Comparison of ENCODE assay signal across 21 cellular contexts in the genomic region with DNA sequence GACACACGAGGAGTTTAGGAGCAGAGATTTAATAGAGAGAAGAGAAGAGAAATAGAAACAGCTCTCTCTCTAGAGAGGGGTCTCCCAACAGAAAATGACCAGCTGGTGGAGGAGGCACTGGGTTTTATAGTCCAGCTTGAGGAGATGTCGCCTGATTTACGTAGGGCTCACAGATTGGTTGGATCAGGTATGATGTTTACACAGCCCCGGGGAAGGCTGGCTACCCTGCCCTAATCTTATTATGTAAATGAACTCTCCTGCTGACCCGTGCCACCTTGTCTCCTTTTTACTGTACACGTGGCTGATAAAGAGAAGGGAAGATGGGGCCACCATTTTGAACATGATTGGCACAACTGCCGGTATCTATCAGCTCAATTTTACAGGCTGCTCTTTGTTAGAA.
"Had no signal": no experiment of that assay in that cellular context is flagged by ENCODE, and none has a peak within 500 bp of the region (broad histone marks: within the 10 kb centered on the region; RNA-seq: fewer than 3 reads in every experiment).

No MANE protein-coding gene starts in this region.

- H3K27ac ChIP-seq: body of pancreas, cardiac muscle cell, heart left ventricle, left ventricle myocardium inferior, prostate gland, spleen, thoracic aorta, vagina had no signal

- H3K4me3 Mint-ChIP-seq: activated CD4-positive, alpha-beta memory T cell treated with anti-CD3 and anti-CD28 coated beads, Interleukin-2, amount 10 ng/mL, durations not matched to agents 7 days and 5 days; activated naive CD4-positive, alpha-beta T cell treated with anti-CD3 and anti-CD28 coated beads, Interleukin-2, amount 10 ng/mL, durations not matched to agents 7 days and 5 days; activated T-cell treated with anti-CD3 and anti-CD28 coated beads, Interleukin-2, amount 50 U/mL, for 72 hours; endodermal cell; T-helper 1 cell treated with Interleukin-12 subunit alpha and Interleukin-12 subunit beta and Interleukin-4 antibody, amounts not matched to agents 30 μg/mL and 1 μg/mL, for 36 hours; type B pancreatic cell had no signal

- H3K27ac Mint-ChIP-seq: activated CD4-positive, alpha-beta memory T cell treated with anti-CD3 and anti-CD28 coated beads, Interleukin-2, amount 10 ng/mL, durations not matched to agents 7 days and 5 days; activated T-cell treated with anti-CD3 and anti-CD28 coated beads, Interleukin-2, amount 50 U/mL, for 72 hours; endodermal cell; T-helper 1 cell treated with Interleukin-12 subunit alpha and Interleukin-12 subunit beta and Interleukin-4 antibody, amounts not matched to agents 30 μg/mL and 1 μg/mL, for 36 hours; type B pancreatic cell had no signal

- H3K4me3 ChIP-seq: body of pancreas, cardiac muscle cell, heart left ventricle, left ventricle myocardium inferior, prostate gland, spleen, thoracic aorta, vagina had no signal

- H3K9me3 Mint-ChIP-seq: type B pancreatic cell had no signal

- H3K9me3 ChIP-seq: body of pancreas, heart left ventricle, left ventricle myocardium inferior, prostate gland, spleen, thoracic aorta, vagina had no signal

- DNase-seq: activated CD4-positive, alpha-beta memory T cell treated with anti-CD3 and anti-CD28 coated beads, Interleukin-2, amount 10 ng/mL, durations not matched to agents 7 days and 5 days; activated CD4-positive, alpha-beta T cell treated with anti-CD3 and anti-CD28 coated beads for 48 hours; activated CD4-positive, CD25-positive, alpha-beta regulatory T cell; activated effector memory CD4-positive, alpha-beta T cell treated with Interleukin-2 at 50 U/mL for 16 hours; activated naive CD4-positive, alpha-beta T cell treated with anti-CD3 and anti-CD28 coated beads, Interleukin-2, amount 10 ng/mL, durations not matched to agents 7 days and 5 days; activated T-cell treated with anti-CD3 and anti-CD28 coated beads, Interleukin-2, amount 50 U/mL, for 72 hours; anterior cingulate cortex; body of pancreas; cortex of kidney; endodermal cell; heart left ventricle; left ventricle myocardium inferior; spleen; stimulated activated CD4-positive, alpha-beta T cell treated with anti-CD3 and anti-CD28 coated beads, Interleukin-4, amount 100 ng/mL, for 24 hours; stimulated activated naive CD4-positive, alpha-beta T cell treated with Interleukin-2 at 50 U/mL for 16 hours had no signal

- H3K27me3 Mint-ChIP-seq: activated CD4-positive, alpha-beta memory T cell treated with anti-CD3 and anti-CD28 coated beads, Interleukin-2, amount 10 ng/mL, durations not matched to agents 7 days and 5 days had no signal

- H3K27me3 ChIP-seq: body of pancreas, cardiac muscle cell, spleen, vagina had no signal

- ATAC-seq: activated T-cell treated with anti-CD3 and anti-CD28 coated beads, Interleukin-2, amount 50 U/mL, for 72 hours; body of pancreas; heart left ventricle had no signal

- H3K36me3 ChIP-seq: cardiac muscle cell, heart left ventricle, left ventricle myocardium inferior, prostate gland, spleen, thoracic aorta, vagina had no signal

- H3K4me1 ChIP-seq: body of pancreas, left ventricle myocardium inferior, prostate gland, vagina had no signal

- H3K36me3 Mint-ChIP-seq: type B pancreatic cell had no signal
